ENCODE assay signal across 8 cellular contexts in the genomic region with DNA sequence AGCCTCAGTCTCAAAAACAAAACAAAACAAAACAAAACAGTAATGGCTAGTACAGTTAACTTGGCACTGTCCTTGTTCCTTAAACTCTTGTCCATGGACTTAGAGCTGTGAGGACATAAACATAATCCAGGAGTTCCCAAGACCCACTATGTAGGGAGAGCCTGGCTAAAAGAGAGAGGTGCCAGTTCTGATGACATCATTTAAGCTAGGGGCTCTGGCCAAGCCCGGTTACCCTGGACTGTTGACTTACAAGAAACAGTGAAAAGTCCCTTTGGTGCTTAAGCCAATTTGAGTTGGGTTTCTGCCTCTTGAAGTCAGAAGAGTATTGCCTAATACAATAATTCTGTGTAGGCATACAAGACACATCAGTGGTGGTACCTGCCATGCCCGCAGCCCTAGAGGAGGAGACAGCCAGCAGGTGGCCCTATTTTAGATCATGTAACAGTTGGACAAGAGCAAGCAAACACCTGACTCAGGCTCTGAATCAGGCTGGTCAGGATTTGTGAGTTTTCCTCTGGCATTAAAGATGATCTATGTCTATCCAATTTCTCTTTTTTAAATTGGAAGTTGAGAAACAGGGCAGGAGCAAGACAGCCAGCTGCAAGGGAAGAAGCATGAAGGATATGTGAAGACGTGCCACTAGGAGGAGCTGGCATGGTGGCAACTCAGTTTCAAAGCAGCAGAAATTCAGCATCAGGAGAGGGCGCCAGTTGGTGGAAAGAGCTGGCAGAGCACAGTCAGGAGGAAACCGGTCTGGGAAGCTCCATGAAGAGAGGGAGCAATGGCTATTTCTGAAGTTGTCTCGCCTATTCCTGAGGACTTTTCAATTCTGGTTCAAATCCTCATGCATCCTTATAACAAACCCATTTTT. TPM values are rescaled to one million over a fixed set of nuclear protein-coding genes. Genes with fewer than 3 reads are reported as not detected.
DNase-seq lines count a peak whose midpoint lies in the region; ATAC-seq and TF ChIP-seq lines count a peak whose summit lies in the region.
"Not testable (repeated sequence)": the region's sequence is repeated elsewhere in the genome, so short reads cannot be mapped to it uniquely, and the experiment has no call there.

No MANE protein-coding gene starts in this region.

- TF ChIP-seq CTCF in HFFc6 (IDR thresholded peaks at IDR 0.05) (peak; percentile 69; the same call in 1 of the 2 replicates), body of pancreas (IDR thresholded peaks at IDR 0.05) (peak; percentile 36 to 81 (median 63))

- not testable (repeated sequence) for H3K4me3 ChIP-seq in body of pancreas

- not testable (repeated sequence) for H3K27ac Mint-ChIP-seq in HFFc6

- not testable (repeated sequence) for H3K27me3 ChIP-seq in body of pancreas

- H3K36me3 ChIP-seq in body of pancreas (replicated peaks in 1 of 2; ENCODE audit: insufficient read depth in 1 of 2, low read depth in 2 of 2) = not testable (repeated sequence)

- not testable (repeated sequence) for H3K4me1 Mint-ChIP-seq in HFFc6 (ENCODE audit: low read depth)

- peak; percentile 81 for DNase-seq in DMS53 (lab: John Stamatoyannopoulos, UW)
- peak; percentile 72 for DNase-seq in HFFc6
- DNase-seq in NCI-H2107 treated with DMSO at 0.1 percent for 48 hours (lab: John Stamatoyannopoulos, UW; ENCODE audit: unreplicated experiment) = peak; percentile 0
- peak; percentile 72 to 80 (median 76) for DNase-seq in body of pancreas
- DNase-seq in glomerular visceral epithelial cell (ENCODE audit: extremely low spot score) = peak; percentile 68
- DNase-seq in middle frontal gyrus (ENCODE audit: extremely low spot score, low spot score) = peak; percentile 13
- DNase-seq in substantia nigra (lab: John Stamatoyannopoulos, UW) = peak in 30 of 49 donors; percentile 3 to 73 (median 31)

- H3K27me3 Mint-ChIP-seq in HFFc6 (ENCODE audit: insufficient read depth) = not testable (repeated sequence)

- intact Hi-C loops in body of pancreas (cut with DNase I) = not testable (repeated sequence)

- H3K36me3 Mint-ChIP-seq in HFFc6 (ENCODE audit: low read depth) = not testable (repeated sequence)

- not testable (repeated sequence) for H3K9me3 ChIP-seq in body of pancreas

- not testable (repeated sequence) for H3K9me3 Mint-ChIP-seq in HFFc6

- 4% methylated on average over 4 of the region's 6 CpGs for WGBS in body of pancreas, 2 donors

- not testable (repeated sequence) for H3K4me3 Mint-ChIP-seq in HFFc6

- not testable (repeated sequence) for H3K27ac ChIP-seq in body of pancreas; substantia nigra (ENCODE audit: low read depth, low read length, poor library complexity, severe bottlenecking)

- not testable (repeated sequence) for TF ChIP-seq POLR2A in body of pancreas (IDR thresholded peaks at IDR 0.05)

- peak; percentile 99 for ATAC-seq in SK-N-SH treated with all-trans-retinoic acid at 6 μM for 48 hours
- ATAC-seq in body of pancreas = peak; percentile 98

- H3K4me1 ChIP-seq in body of pancreas = not testable (repeated sequence)

RNA-seq across cellular contexts. Expression of a gene that starts 12.2 kb away (rescaled TPM):
- 1 to 10 TPM in 4 of 6 experiments, under 1 TPM in 2; 0.33 to 2.4 (median 1.9) TPM for total RNA-seq in HFFc6 (2021; fragmentation: NEBNext Ultra II Directional; extraction: Animal tissue kit (Norgen Biotek cat#: 25700))
- total RNA-seq in body of pancreas = 1 to 10 TPM; 8.3 to 8.9 TPM

Comparison
In these comparisons a context has a peak if more than half of its experiments do, and no peak if none do; other contexts are left out.
1. DNase-seq: peak in every context shown above with its lines; median percentile 81 in DMS53; 76 in body of pancreas; 72 in HFFc6; 68 in glomerular visceral epithelial cell; 31 in substantia nigra; 13 in middle frontal gyrus; 0 in NCI-H2107 treated with DMSO at 0.1 percent for 48 hours.